20 cellular contexts compared by ENCODE assay signal in the genomic region with DNA sequence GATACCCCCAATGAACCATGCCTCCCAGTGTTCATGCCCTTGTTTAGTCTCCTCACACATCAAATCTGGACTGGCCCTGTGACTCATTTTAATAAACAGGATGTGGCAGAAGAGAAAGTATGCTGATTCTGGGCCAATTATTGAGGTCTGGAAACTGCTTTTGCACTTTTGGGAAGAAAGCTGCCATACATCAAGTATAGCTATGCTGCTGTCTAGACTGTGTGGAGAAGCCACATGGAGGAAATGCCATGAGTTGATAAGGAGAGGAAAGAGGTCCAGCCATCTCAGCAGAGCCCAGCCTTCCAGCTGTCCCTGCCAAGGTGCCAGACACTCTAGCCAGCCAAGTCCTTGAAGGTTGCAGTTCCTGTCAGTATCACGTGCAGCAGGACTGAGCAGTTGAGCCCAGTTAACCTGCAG. TPM values are rescaled to one million over a fixed set of nuclear protein-coding genes. Genes with fewer than 3 reads are reported as not detected.
DNase-seq lines count a peak whose midpoint lies in the region; ATAC-seq, FAIRE-seq and TF ChIP-seq lines count a peak whose summit lies in the region.
"Had no signal": no experiment of that assay in that cellular context is flagged by ENCODE, and none has a peak within 500 bp of the region (broad histone marks: within the 10 kb centered on the region; RNA-seq: fewer than 3 reads in every experiment).

No MANE protein-coding gene starts in this region.

- H3K27me3 Mint-ChIP-seq in WTC11 (ENCODE audit: low read depth), result peaks cover 17% of the 10 kb centered on the region

- H3K4me3 ChIP-seq in endothelial cell of umbilical vein (replicated peaks in 1 of 3; ENCODE audit: insufficient read depth in 1 of 3, low read depth in 1 of 3, low read length in 3 of 3), result no peak overlapping the region
- no peak overlapping the region for H3K4me3 ChIP-seq in spleen
- H3K4me3 ChIP-seq: cardiac muscle cell, K562, lower lobe of right lung, neural progenitor cell, suprapubic skin had no signal

- POLR2A ChIA-PET in endothelial cell of umbilical vein (lab: Charles Lee), result no interaction called here
- POLR2A ChIA-PET in WTC11 (lab: Charles Lee), result no interaction called here

- no TSS peak for BruUV-seq in endothelial cell of umbilical vein (replicated peaks; lab: Mats Ljungman, UMichigan)

- H3K4me1 Mint-ChIP-seq in WTC11, result no peaks in the 10 kb centered on the region

- TF ChIP-seq POLR2A in endothelial cell of umbilical vein (IDR thresholded peaks at IDR 0.05; ENCODE audit: low read depth, low read length), result no peak
- no peak for TF ChIP-seq POLR2A in spleen (IDR thresholded peaks at IDR 0.05)

- ATAC-seq in WTC11, result no peak
- no peak for ATAC-seq in GM21526 (IDR thresholded peaks at IDR 0.05; ENCODE audit: low FRiP score, unreplicated experiment)
- ATAC-seq: K562, lower lobe of right lung had no signal

- no peak overlapping the region for H3K27ac Mint-ChIP-seq in WTC11
- H3K27ac Mint-ChIP-seq: neural progenitor cell had no signal

- WGBS in spleen, 5 donors, result 0 to 29% (median 13%) methylated on average over 1 of the region's 1 CpG

- no peak overlapping the region for H3K4me2 ChIP-seq in endothelial cell of umbilical vein (ENCODE audit: insufficient read depth, low read length)
- H3K4me2 ChIP-seq: neural progenitor cell had no signal

- H3K9me3 Mint-ChIP-seq in WTC11, result peaks cover 18% of the 10 kb centered on the region

- H3K79me2 ChIP-seq in endothelial cell of umbilical vein (ENCODE audit: control insufficient read depth, insufficient read depth, low read length), result no peaks in the 10 kb centered on the region

- no peaks in the 10 kb centered on the region for H3K9me1 ChIP-seq in endothelial cell of umbilical vein (replicated peaks; ENCODE audit: control insufficient read depth, extremely low read depth, insufficient read depth, low read length)

- peak; percentile 46 for FAIRE-seq in endothelial cell of umbilical vein (lab: Jason Lieb, UNC)
- FAIRE-seq: A204.1, K562 had no signal

- H3K27ac ChIP-seq in endothelial cell of umbilical vein (ENCODE audit: insufficient read depth, low read depth, low read length) (no peak overlapping the region), spleen (no peak overlapping the region)
- H3K27ac ChIP-seq: cardiac muscle cell, epithelial cell of prostate, lower lobe of right lung, neural progenitor cell, suprapubic skin had no signal

- no peaks in the 10 kb centered on the region for H3K36me3 ChIP-seq in endothelial cell of umbilical vein (ENCODE audit: control insufficient read depth in 2 of 2, extremely low read depth in 1 of 2, insufficient read depth in 2 of 2, low read length in 2 of 2)
- H3K36me3 ChIP-seq in spleen, result peaks cover 0 to 22% (median 3%) of the 10 kb centered on the region in 6 donors
- H3K36me3 ChIP-seq: cardiac muscle cell, lower lobe of right lung, neural progenitor cell had no signal

- H3K4me1 ChIP-seq in endothelial cell of umbilical vein (ENCODE audit: control insufficient read depth, extremely low read depth, insufficient read depth, low read length), result no peaks in the 10 kb centered on the region
- H3K4me1 ChIP-seq in spleen, result peaks cover 0 to 4% (median 0%) of the 10 kb centered on the region in 6 donors
- H3K4me1 ChIP-seq: lower lobe of right lung, neural progenitor cell had no signal

- no peak for TF ChIP-seq CTCF in endothelial cell of umbilical vein (IDR thresholded peaks at IDR 0.05; ENCODE audit: extremely low read depth in 1 of 2, insufficient read depth in 1 of 2, low read depth in 1 of 2, low read length in 2 of 2)
- no peak for TF ChIP-seq CTCF in spleen (IDR thresholded peaks at IDR 0.05 in 8 of 11, conservative IDR thresholded peaks at IDR 0.05 in 3 of 11)
- TF ChIP-seq CTCF in WTC11 (IDR thresholded peaks at IDR 0.05), result no peak

- dilution Hi-C loops in endothelial cell of umbilical vein (cut with MboI; ENCODE audit: extremely low pct_ligation_motif_present, low sequenced_read_pairs), result no loop called here

- no peak overlapping the region for H3K9ac ChIP-seq in endothelial cell of umbilical vein (replicated peaks; ENCODE audit: extremely low read depth, insufficient read depth, low read length)
- H3K9ac ChIP-seq: neural progenitor cell had no signal

- intact Hi-C loops in endothelial cell of umbilical vein (cut with micrococcal nuclease), result no loop called here
- intact Hi-C loops in spleen (cut with DNase I; ENCODE audit: low total_unique reads), result no loop called here

- DNase-seq in NCI-H524 treated with DMSO at 0.1 percent for 48 hours (lab: John Stamatoyannopoulos, UW) (peak; percentile 16), NCI-H524 (lab: John Stamatoyannopoulos, UW) (no peak), NCI-H226 (peak; percentile 68), endothelial cell of umbilical vein (ENCODE audit: low read depth, low spot score) (peak; percentile 52), spleen (peak; percentile 5), NCI-H510A treated with DMSO at 0.1 percent for 48 hours (lab: John Stamatoyannopoulos, UW) (no peak), WTC11 (ENCODE audit: low spot score) (no peak)
- DNase-seq: activated CD4-positive, alpha-beta T cell treated with anti-CD3 and anti-CD28 coated beads for 48 hours; activated effector memory CD4-positive, alpha-beta T cell treated with Interleukin-2 at 50 U/mL for 16 hours; Calu3; lower lobe of right lung; NCI-H146; NCI-H748 treated with DMSO at 0.1 percent for 48 hours had no signal

- H3K9me3 ChIP-seq in endothelial cell of umbilical vein (replicated peaks; ENCODE audit: control insufficient read depth, insufficient read depth, low read length) (no peaks in the 10 kb centered on the region), spleen (peaks cover 0 to 7% (median 0%) of the 10 kb centered on the region in 8 donors)
- H3K9me3 ChIP-seq: lower lobe of right lung, suprapubic skin had no signal

- H2AFZ ChIP-seq in endothelial cell of umbilical vein (ENCODE audit: low read depth, low read length), result no peak overlapping the region
- H2AFZ ChIP-seq: neural progenitor cell had no signal

- no peaks in the 10 kb centered on the region for H4K20me1 ChIP-seq in endothelial cell of umbilical vein (replicated peaks; ENCODE audit: control insufficient read depth, extremely low read depth, insufficient read depth, low read length)

- H3K27me3 ChIP-seq in endothelial cell of umbilical vein (ENCODE audit: control insufficient read depth in 2 of 2, insufficient read depth in 2 of 2, low read length in 2 of 2) (peaks cover 2 to 16% of the 10 kb centered on the region in 2 experiments), spleen (replicated peaks in 1 of 7) (no peaks in the 10 kb centered on the region)
- H3K27me3 ChIP-seq: cardiac muscle cell, suprapubic skin had no signal

- H3K36me3 Mint-ChIP-seq in WTC11, result peaks cover 9% of the 10 kb centered on the region

- no peak overlapping the region for H3K4me3 Mint-ChIP-seq in WTC11
- H3K4me3 Mint-ChIP-seq: neural progenitor cell had no signal

- CTCF ChIA-PET in endothelial cell of umbilical vein (lab: Charles Lee) (interaction anchor here (1.0 to 2.9 kb wide), 4 partner anchors 19 to 39 kb away, joined by 3 to 13 read pairs (median 5); no protein-coding TSS in a partner anchor), WTC11 (lab: Charles Lee) (interaction anchor here (1.2 kb wide), 1 partner anchor 17 kb away, joined by 3 read pairs; no protein-coding TSS in a partner anchor)

TF ChIP-seq in endothelial cell of umbilical vein, 7 proteins besides CTCF, POLR2A, EP300 and RAD21:
- no peak for TF ChIP-seq JUN (IDR thresholded peaks at IDR 0.05; ENCODE audit: borderline replicate concordance, insufficient read depth, insufficient read length, low read depth)
TF ChIP-seq in endothelial cell of umbilical vein: peak in this region for 0.

TF ChIP-seq in WTC11, 78 proteins besides CTCF, POLR2A, EP300 and RAD21:
- TF ChIP-seq NR1H2 (CRISPR knock-in tag; IDR thresholded peaks at IDR 0.05) (no peak), GRHL2 (CRISPR knock-in tag; IDR thresholded peaks at IDR 0.05; ENCODE audit: insufficient replicate concordance, severe bottlenecking) (no peak), SP1 (CRISPR knock-in tag; conservative IDR thresholded peaks at IDR 0.05) (no peak), JAZF1 (CRISPR knock-in tag; IDR thresholded peaks at IDR 0.05) (no peak)

RNA-seq across cellular contexts. Expression of gene RPRML, which starts 16.7 kb away (rescaled TPM):
- total RNA-seq in endothelial cell of umbilical vein (not detected in 2 replicates), spleen (not detected), WTC11 (2021) (3.1 to 4.9 TPM (median 4.7 TPM) in 3 replicates)
- polyA plus RNA-seq in endothelial cell of umbilical vein (0.08 and 0.16 TPM in 2 replicates), spleen (not detected)
- 0.06 TPM in 1 of 2 replicates, not detected in the other for polyA plus RNA-seq in endothelial cell of umbilical vein (2011; cell fraction: cytosol; rRNA removed)
- not detected in 2 replicates for polyA plus RNA-seq in endothelial cell of umbilical vein (2011; cell fraction: nucleus; rRNA removed)
- not detected in 2 replicates for polyA plus RNA-seq in endothelial cell of umbilical vein (2012)
- not detected in 2 replicates for polyA minus RNA-seq in endothelial cell of umbilical vein
- not detected for polyA minus RNA-seq in endothelial cell of umbilical vein (2011; cell fraction: cytosol; rRNA and poly(A)+ RNA removed)
- polyA minus RNA-seq in endothelial cell of umbilical vein (2011; cell fraction: nucleus; rRNA and poly(A)+ RNA removed), result not detected in 2 replicates
- total RNA-seq: Calu3, cardiac muscle cell, K562, lower lobe of right lung had no signal
- polyA plus RNA-seq: cardiac muscle cell, K562 had no signal

RNA-seq across cellular contexts. Expression of gene GOSR2, which starts 39.4 kb away (rescaled TPM):
- 53.0 and 54.7 TPM in 2 replicates for total RNA-seq in endothelial cell of umbilical vein
- 42.9 and 48.6 TPM in 2 replicates for polyA plus RNA-seq in endothelial cell of umbilical vein
- polyA plus RNA-seq in endothelial cell of umbilical vein (2011; cell fraction: cytosol; rRNA removed), result 50.7 and 53.7 TPM in 2 replicates
- polyA plus RNA-seq in endothelial cell of umbilical vein (2011; cell fraction: nucleus; rRNA removed), result 72.9 and 74.5 TPM in 2 replicates
- 51.1 and 55.5 TPM in 2 replicates for polyA plus RNA-seq in endothelial cell of umbilical vein (2012)
- 76.3 and 83.2 TPM in 2 replicates for polyA minus RNA-seq in endothelial cell of umbilical vein
- polyA minus RNA-seq in endothelial cell of umbilical vein (2011; cell fraction: cytosol; rRNA and poly(A)+ RNA removed), result 13.9 TPM
- polyA minus RNA-seq in endothelial cell of umbilical vein (2011; cell fraction: nucleus; rRNA and poly(A)+ RNA removed), result 67.3 and 90.9 TPM in 2 replicates
- total RNA-seq in spleen, result 100 to 1,000 TPM in 1 of 7 donors, 10 to 100 TPM in 6; 63.7 to 114 (median 87.2) TPM
- 10 to 100 TPM; 19.2 to 35.2 (median 19.8) TPM for polyA plus RNA-seq in spleen
- total RNA-seq in WTC11 (2021), result 37.6 to 45.8 TPM (median 40.1 TPM) in 3 replicates

Comparison
In these comparisons a context has a peak if more than half of its experiments do, and no peak if none do; other contexts are left out.
1. DNase-seq: peak in NCI-H524 treated with DMSO at 0.1 percent for 48 hours (single experiment), NCI-H226 (single experiment), endothelial cell of umbilical vein (single experiment) and spleen (single experiment); none in NCI-H524 (0 of 2), NCI-H510A treated with DMSO at 0.1 percent for 48 hours (single experiment) and WTC11 (single experiment).